8 cellular contexts compared by ENCODE assay signal in genomic region chr6:13454286-13455221, GRCh38. TPM values are rescaled to one million over a fixed set of nuclear protein-coding genes. Genes with fewer than 3 reads are reported as not detected.
DNase-seq lines count a peak whose midpoint lies in the region; ATAC-seq and TF ChIP-seq lines count a peak whose summit lies in the region.

No MANE protein-coding gene starts in this region.

- peak overlapping the region; percentile 81 for H3K27ac ChIP-seq in temporal lobe (ENCODE audit: low read depth, low read length)
- peak overlapping the region in 1 of 2 donors; percentile 44 for H3K27ac ChIP-seq in coronary artery

- TF ChIP-seq CTCF in coronary artery (IDR thresholded peaks at IDR 0.05): no peak

- DNase-seq in Kasumi-1 (lab: John Stamatoyannopoulos, UW): peak; percentile 77 to 80
- peak; percentile 28 to 64 (median 51) for DNase-seq in activated CD8-positive, alpha-beta memory T cell treated with anti-CD3 and anti-CD28 coated beads for 48 hours (ENCODE audit: low read depth in 2 of 3, low spot score in 2 of 3)
- peak; percentile 48 to 58 for DNase-seq in erythroblast (lab: John Stamatoyannopoulos, UW)
- DNase-seq in nucleus accumbens (lab: John Stamatoyannopoulos, UW): peak in 53 of 56 donors; percentile 23 to 88 (median 67)
- no peak for DNase-seq in coronary artery (ENCODE audit: low spot score)
- DNase-seq in DMS153 (lab: John Stamatoyannopoulos, UW): no peak

- no peak overlapping the region for H3K4me3 ChIP-seq in coronary artery

- ATAC-seq in GM19035 (IDR thresholded peaks at IDR 0.05; ENCODE audit: unreplicated experiment): peak; percentile 45

- TF ChIP-seq POLR2A in erythroblast (IDR thresholded peaks at IDR 0.05; ENCODE audit: low read length): no peak

RNA-seq across cellular contexts. Expression of gene GFOD1, which starts 32.8 kb away (rescaled TPM):
- total RNA-seq in temporal lobe: 27.0 TPM

Comparison
In these comparisons a context has a peak if more than half of its experiments do, and no peak if none do; other contexts are left out.
1. DNase-seq: peak in Kasumi-1 (2 of 2), activated CD8-positive, alpha-beta memory T cell treated with anti-CD3 and anti-CD28 coated beads for 48 hours (3 of 3), erythroblast (2 of 2) and nucleus accumbens (53 of 56); none in coronary artery (single experiment) and DMS153 (single experiment).